ENCODE assay signal across 8 cellular contexts in genomic region chr18:14431031-14431503, GRCh38.
DNase-seq lines count a peak whose midpoint lies in the region; TF ChIP-seq lines count a peak whose summit lies in the region.
"Not testable (repeated sequence)": the region's sequence is repeated elsewhere in the genome, so short reads cannot be mapped to it uniquely, and the experiment has no call there.

No MANE protein-coding gene starts in this region.

- WGBS in adrenal gland, 4 donors, result 0 to 7% (median 1%) methylated on average over 9 to 45 of the region's 45 CpGs
- WGBS in thyroid gland, 2 donors, result 1 to 2% methylated on average over 10 to 19 of the region's 45 CpGs

- H3K4me1 ChIP-seq in adrenal gland (replicated peaks in 1 of 2); thyroid gland: not testable (repeated sequence)

- in situ Hi-C loops in G401 (cut with HindIII; ENCODE audit: low sequenced_read_pairs), result not testable (repeated sequence)

- DNase-seq in G401 (ENCODE audit: low spot score) (peak; percentile 83), NCI-H69 (lab: John Stamatoyannopoulos, UW) (peak; percentile 39), adrenal gland (peak; percentile 53 to 83 (median 73)), fibroblast of villous mesenchyme (ENCODE audit: low read depth) (peak; percentile 0), medulla oblongata (ENCODE audit: extremely low spot score) (peak; percentile 24), thyroid gland (peak; percentile 88)
- peak; percentile 74 for DNase-seq in activated CD4-positive, alpha-beta T cell treated with anti-CD3 and anti-CD28 coated beads for 48 hours
- peak; percentile 57 for DNase-seq in stimulated activated CD4-positive, alpha-beta T cell treated with anti-CD3 and anti-CD28 coated beads, Interleukin-12 subunit alpha, Interleukin-12 subunit beta, amount 100 ng/mL, for 4 hours

- H3K27ac ChIP-seq in adrenal gland, result not testable (repeated sequence)
- H3K27ac ChIP-seq in thyroid gland, result peak overlapping the region; percentile 22 to 65 (median 59)

- H3K4me3 ChIP-seq in adrenal gland, result peak overlapping the region in 2 of 4 donors; percentile 27 to 65
- H3K4me3 ChIP-seq in fibroblast of villous mesenchyme (ENCODE audit: low read depth, low read length), result not testable (repeated sequence)
- H3K4me3 ChIP-seq in thyroid gland (replicated peaks in 1 of 3), result peak overlapping the region in 2 of 3 donors; percentile 19 to 62

- H3K36me3 ChIP-seq in adrenal gland (replicated peaks in 1 of 2); thyroid gland: not testable (repeated sequence)

- TF ChIP-seq CTCF in adrenal gland (IDR thresholded peaks at IDR 0.05); fibroblast of villous mesenchyme (IDR thresholded peaks at IDR 0.05; ENCODE audit: insufficient read depth, low read depth, low read length): not testable (repeated sequence)
- TF ChIP-seq CTCF in thyroid gland (IDR thresholded peaks at IDR 0.05), result peak in 3 of 6 experiments; percentile 21 to 34 (median 26)

- TF ChIP-seq POLR2A in adrenal gland (IDR thresholded peaks at IDR 0.05), result not testable (repeated sequence)
- TF ChIP-seq POLR2A in thyroid gland (IDR thresholded peaks at IDR 0.05), result peak in 1 of 2 donors; percentile 55

- H3K9me3 ChIP-seq in adrenal gland (replicated peaks in 1 of 3); thyroid gland: not testable (repeated sequence)

- intact Hi-C loops in adrenal gland (cut with DNase I); thyroid gland (cut with DNase I): not testable (repeated sequence)

- H3K27me3 ChIP-seq in adrenal gland, thyroid gland: not testable (repeated sequence)

Comparison
In these comparisons a context has a peak if more than half of its experiments do, and no peak if none do; other contexts are left out.
1. DNase-seq: peak in every context shown above with its lines; median percentile 88 in thyroid gland; 83 in G401; 74 in activated CD4-positive, alpha-beta T cell treated with anti-CD3 and anti-CD28 coated beads for 48 hours; 73 in adrenal gland; 57 in stimulated activated CD4-positive, alpha-beta T cell treated with anti-CD3 and anti-CD28 coated beads, Interleukin-12 subunit alpha, Interleukin-12 subunit beta, amount 100 ng/mL, for 4 hours; 39 in NCI-H69; 24 in medulla oblongata; 0 in fibroblast of villous mesenchyme.